In genomic region chr12:10331642-10332239, GRCh38 we compare ENCODE assay signal across 8 cellular contexts. TPM values are rescaled to one million over a fixed set of nuclear protein-coding genes. Genes with fewer than 3 reads are reported as not detected.
DNase-seq lines count a peak whose midpoint lies in the region; ATAC-seq, FAIRE-seq and TF ChIP-seq lines count a peak whose summit lies in the region.

No MANE protein-coding gene starts in this region.

- no peaks in the 10 kb centered on the region for H3K4me1 Mint-ChIP-seq in mesothelial cell of epicardium

- H3K4me1 ChIP-seq in Peyer's patch = no peaks in the 10 kb centered on the region

- H3K27me3 ChIP-seq in Peyer's patch = no peaks in the 10 kb centered on the region

- ATAC-seq in GM21367 (IDR thresholded peaks at IDR 0.05; ENCODE audit: unreplicated experiment) = no peak

- no peak overlapping the region for H3K27ac ChIP-seq in Peyer's patch

- H3K27ac Mint-ChIP-seq in mesothelial cell of epicardium = no peak overlapping the region

- peak; percentile 26 for FAIRE-seq in endometrium (lab: Jason Lieb, UNC)

- H3K36me3 Mint-ChIP-seq in mesothelial cell of epicardium = no peaks in the 10 kb centered on the region

- no peaks in the 10 kb centered on the region for H3K36me3 ChIP-seq in Peyer's patch

- no peak overlapping the region for H3K4me3 Mint-ChIP-seq in mesothelial cell of epicardium

- H3K27me3 Mint-ChIP-seq in mesothelial cell of epicardium (ENCODE audit: low read depth) = no peaks in the 10 kb centered on the region

- TF ChIP-seq POLR2A in Peyer's patch (IDR thresholded peaks at IDR 0.05) = no peak

- peaks cover 5% of the 10 kb centered on the region for H3K9me3 Mint-ChIP-seq in mesothelial cell of epicardium

- DNase-seq in D341Med (ENCODE audit: low spot score) (peak; percentile 55), HuH-7.5 (ENCODE audit: low spot score) (peak; percentile 39), Peyer's patch (no peak), middle frontal gyrus (ENCODE audit: extremely low spot score, low spot score) (peak; percentile 42), mesothelial cell of epicardium (ENCODE audit: low spot score in 2 of 2, unreplicated experiment in 2 of 2) (no peak), 8988T (no peak)

- H3K4me3 ChIP-seq in Peyer's patch = no peak overlapping the region

- TF ChIP-seq CTCF in Peyer's patch (IDR thresholded peaks at IDR 0.05) (peak in 4 of 6 experiments; percentile 56 to 84 (median 81)), mesothelial cell of epicardium (IDR thresholded peaks at IDR 0.05; ENCODE audit: unreplicated experiment) (no peak)

- no peaks in the 10 kb centered on the region for H3K9me3 ChIP-seq in Peyer's patch

RNA-seq across cellular contexts. Expression of gene KLRD1, which starts 24.1 kb away (rescaled TPM):
- total RNA-seq in Peyer's patch = 1 to 10 TPM in 3 of 4 donors, under 1 TPM in 1; under 0.01 to 8.4 (median 5.4) TPM
- total RNA-seq in mesothelial cell of epicardium = 0.51 to 0.81 TPM (median 0.65 TPM) in 3 replicates

RNA-seq across cellular contexts. Expression of gene KLRK1, which starts 58.1 kb away (rescaled TPM):
- total RNA-seq in Peyer's patch (10 to 100 TPM in 1 of 4 donors, 1 to 10 TPM in 3; 3.3 to 17.9 (median 6.6) TPM), mesothelial cell of epicardium (not detected in 3 replicates)

Comparison
In these comparisons a context has a peak if more than half of its experiments do, and no peak if none do; other contexts are left out.
1. DNase-seq: peak in D341Med (single experiment), HuH-7.5 (single experiment) and middle frontal gyrus (single experiment); none in Peyer's patch (0 of 3), mesothelial cell of epicardium (0 of 2) and 8988T (single experiment).